In genomic region chr3:72567474-72567873, GRCh38 we compare ENCODE assay signal across 18 cellular contexts.
A peak's percentile ranks its signal among the peaks of the same experiment; 100 is the strongest.
DNase-seq lines count a peak whose midpoint lies in the region; ATAC-seq, FAIRE-seq and TF ChIP-seq lines count a peak whose summit lies in the region.
"Had no signal": no experiment of that assay in that cellular context is flagged by ENCODE, and none has a peak within 500 bp of the region (broad histone marks: within the 10 kb centered on the region; RNA-seq: fewer than 3 reads in every experiment).

No MANE protein-coding gene starts in this region.

- WGBS in H1 (ENCODE audit: extremely low coverage in 1 of 2, insufficient coverage in 1 of 2, insufficient read length in 1 of 2, insufficient replicate concordance in 2 of 2, low coverage in 1 of 2, low lambda C conversion rate in 2 of 2, missing lambda C conversion rate in 1 of 2), 2 experiments = 79% methylated on average over 4 of the region's 4 CpGs; no CpG with 5 or more reads in 1 of the 2 experiments

- no peak for TF ChIP-seq RAD21 in H1 (IDR thresholded peaks at IDR 0.05 in 1 of 2, conservative IDR thresholded peaks at IDR 0.05 in 1 of 2; ENCODE audit: low read depth in 2 of 2, low read length in 2 of 2)

- H3K23me2 ChIP-seq in H1 (ENCODE audit: low read depth, low read length) = no peaks in the 10 kb centered on the region

- no peak overlapping the region for H2BK12ac ChIP-seq in H1 (ENCODE audit: low read depth, low read length)

- H3K9ac ChIP-seq in H1 (replicated peaks in 1 of 4; ENCODE audit: extremely low read depth in 1 of 4, low read depth in 3 of 4, low read length in 3 of 4) = no peak overlapping the region
- H3K9ac ChIP-seq: BLaER1 had no signal

- ATAC-seq in left lobe of liver = peak; percentile 83
- ATAC-seq: K562 had no signal

- H2BK5ac ChIP-seq in H1 (ENCODE audit: low read depth, low read length) = no peak overlapping the region

- peaks cover 2 to 3% of the 10 kb centered on the region in 2 experiments; a peak in 3 of 4 replicates for H3K9me3 ChIP-seq in H1 (ENCODE audit: insufficient read depth in 2 of 2, low read depth in 1 of 2, low read length in 1 of 2)
- H3K9me3 ChIP-seq: BLaER1, SJSA1 had no signal

- POLR2A ChIA-PET in H1 (lab: Charles Lee; ENCODE audit: partially characterized antibody) = no interaction called here

- no peak overlapping the region for H2BK20ac ChIP-seq in H1 (ENCODE audit: low read length)

- H3K4me3 ChIP-seq in H1 (ENCODE audit: extremely low read depth in 1 of 4, insufficient read depth in 2 of 4, low read depth in 3 of 4, low read length in 4 of 4) = no peak overlapping the region
- H3K4me3 ChIP-seq: BLaER1, K562, SJSA1 had no signal

- FAIRE-seq in H1 (lab: Jason Lieb, UNC) = no peak
- FAIRE-seq: D721Med, GM12891, GM18507, H54, K562 had no signal

- H4K5ac ChIP-seq in H1 (ENCODE audit: insufficient read length, low read depth, low read length) = no peak overlapping the region

- no peak overlapping the region for H4K91ac ChIP-seq in H1 (replicated peaks; ENCODE audit: insufficient read length, low read length)

- H3K79me1 ChIP-seq in H1 (ENCODE audit: low read depth, low read length) = no peaks in the 10 kb centered on the region

- no peaks in the 10 kb centered on the region for H4K20me1 ChIP-seq in H1 (replicated peaks in 1 of 2; ENCODE audit: control insufficient read depth in 1 of 2, insufficient read depth in 2 of 2, low read length in 2 of 2)
- H4K20me1 ChIP-seq: BLaER1 had no signal

- no peak overlapping the region for H4K8ac ChIP-seq in H1 (ENCODE audit: extremely low read depth, insufficient read depth, low read length)

- H3K14ac ChIP-seq in H1 (ENCODE audit: insufficient read length) = no peak overlapping the region

- no peak overlapping the region for H2AK5ac ChIP-seq in H1 (ENCODE audit: low read depth, low read length)

- CTCF ChIA-PET in H1 (lab: Charles Lee; ENCODE audit: partially characterized antibody) = interaction anchor here (0.8 to 1.5 kb wide), 5 partner anchors 12 to 624 kb away, joined by 3 to 5 read pairs (median 4); no protein-coding TSS in a partner anchor

- TF ChIP-seq EP300 in H1 (IDR thresholded peaks at IDR 0.05; ENCODE audit: borderline replicate concordance in 1 of 2, low read depth in 2 of 2, low read length in 2 of 2) = no peak

- no peaks in the 10 kb centered on the region for H3K36me3 ChIP-seq in H1 (ENCODE audit: control insufficient read depth in 2 of 4, insufficient read depth in 4 of 4, low read length in 3 of 4)
- H3K36me3 ChIP-seq: BLaER1, SJSA1 had no signal

- TF ChIP-seq POLR2A in H1 (IDR thresholded peaks at IDR 0.05; ENCODE audit: control extremely low read depth in 1 of 2, low read depth in 2 of 2, low read length in 2 of 2) = no peak

- no peaks in the 10 kb centered on the region for H3K79me2 ChIP-seq in H1 (ENCODE audit: control insufficient read depth in 1 of 2, insufficient read depth in 2 of 2, low read length in 2 of 2)

- no peak overlapping the region for H2AFZ ChIP-seq in H1 (ENCODE audit: low read length)

- H2BK15ac ChIP-seq in H1 (ENCODE audit: low read length) = no peak overlapping the region

- no peak overlapping the region for H3K4ac ChIP-seq in H1 (replicated peaks; ENCODE audit: insufficient read length, low read depth, low read length)

- H3K23ac ChIP-seq in H1 (ENCODE audit: insufficient read length) = no peak overlapping the region

- no peak overlapping the region for H3K18ac ChIP-seq in H1 (ENCODE audit: extremely low read depth, low read length)

- H2BK120ac ChIP-seq in H1 (replicated peaks; ENCODE audit: low read depth, low read length) = no peak overlapping the region

- H3K56ac ChIP-seq in H1 (replicated peaks; ENCODE audit: insufficient read length, low read depth, low read length) = no peak overlapping the region

- no peaks in the 10 kb centered on the region for H3K27me3 ChIP-seq in H1 (replicated peaks in 1 of 4; ENCODE audit: control insufficient read depth in 3 of 4, extremely low read depth in 1 of 4, insufficient read depth in 3 of 4, low read length in 3 of 4)
- H3K27me3 ChIP-seq: BLaER1, SJSA1 had no signal

- TF ChIP-seq CTCF in H1 (IDR thresholded peaks at IDR 0.05; ENCODE audit: control extremely low read depth in 1 of 3, insufficient read depth in 1 of 3, low read depth in 1 of 3, low read length in 3 of 3) = no peak

- H3K4me1 ChIP-seq in H1 (replicated peaks in 1 of 4; ENCODE audit: control insufficient read depth in 3 of 4, insufficient read depth in 4 of 4, low read length in 3 of 4) = peaks cover 0 to 2% (median 0%) of the 10 kb centered on the region in 4 experiments; a peak in 1 of 7 replicates
- H3K4me1 ChIP-seq: BLaER1 had no signal

- DNase-seq in SK-MEL-5 (ENCODE audit: low read depth, low spot score) = peak; percentile 42
- DNase-seq in H1 (ENCODE audit: low read depth in 1 of 2, low spot score in 2 of 2) = no peak
- DNase-seq in left lobe of liver (ENCODE audit: low spot score) = peak; percentile 83
- DNase-seq in renal cortical epithelial cell (ENCODE audit: low read depth) = peak; percentile 68
- DNase-seq in iPS-NIHi11 (ENCODE audit: low spot score) = no peak
- no peak for DNase-seq in NCI-H748 treated with DMSO at 0.1 percent for 48 hours (lab: John Stamatoyannopoulos, UW)
- no peak for DNase-seq in NCI-H345 (lab: John Stamatoyannopoulos, UW)
- DNase-seq: CD8-positive, alpha-beta memory T cell; NCI-H187; NCI-H2107; NCI-H524 had no signal

- H3K4me2 ChIP-seq in H1 (ENCODE audit: insufficient read depth in 1 of 2, low read depth in 2 of 2, low read length in 2 of 2) = no peak overlapping the region
- H3K4me2 ChIP-seq: BLaER1 had no signal

- H3K27ac ChIP-seq in H1 (ENCODE audit: low read depth, low read length) = no peak overlapping the region
- H3K27ac ChIP-seq: BLaER1, SJSA1 had no signal

- in situ Hi-C loops in SK-MEL-5 (cut with HindIII; ENCODE audit: low pct_unique_long_range_greater_than_20kb, low sequenced_read_pairs) = no loop called here

TF ChIP-seq in H1, 55 proteins besides CTCF, POLR2A, EP300 and RAD21:
- no peak for TF ChIP-seq CBX5 (IDR thresholded peaks at IDR 0.05; ENCODE audit: low read depth, low read length)
- TF ChIP-seq, protein P1, sequence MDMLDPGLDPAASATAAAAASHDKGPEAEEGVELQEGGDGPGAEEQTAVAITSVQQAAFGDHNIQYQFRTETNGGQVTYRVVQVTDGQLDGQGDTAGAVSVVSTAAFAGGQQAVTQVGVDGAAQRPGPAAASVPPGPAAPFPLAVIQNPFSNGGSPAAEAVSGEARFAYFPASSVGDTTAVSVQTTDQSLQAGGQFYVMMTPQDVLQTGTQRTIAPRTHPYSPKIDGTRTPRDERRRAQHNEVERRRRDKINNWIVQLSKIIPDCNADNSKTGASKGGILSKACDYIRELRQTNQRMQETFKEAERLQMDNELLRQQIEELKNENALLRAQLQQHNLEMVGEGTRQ (IDR thresholded peaks at IDR 0.05; ENCODE audit: low read length) = 0 out of 2 replicates have a peak, but pooled peaks have one; percentile 19
TF ChIP-seq in H1: peak in this region for 1.

Comparison
In these comparisons a context has a peak if more than half of its experiments do, and no peak if none do; other contexts are left out.
1. DNase-seq: peak in SK-MEL-5 (single experiment), left lobe of liver (single experiment) and renal cortical epithelial cell (single experiment); none in H1 (0 of 2), iPS-NIHi11 (single experiment), NCI-H748 treated with DMSO at 0.1 percent for 48 hours (single experiment) and NCI-H345 (single experiment).